In the genomic region with DNA sequence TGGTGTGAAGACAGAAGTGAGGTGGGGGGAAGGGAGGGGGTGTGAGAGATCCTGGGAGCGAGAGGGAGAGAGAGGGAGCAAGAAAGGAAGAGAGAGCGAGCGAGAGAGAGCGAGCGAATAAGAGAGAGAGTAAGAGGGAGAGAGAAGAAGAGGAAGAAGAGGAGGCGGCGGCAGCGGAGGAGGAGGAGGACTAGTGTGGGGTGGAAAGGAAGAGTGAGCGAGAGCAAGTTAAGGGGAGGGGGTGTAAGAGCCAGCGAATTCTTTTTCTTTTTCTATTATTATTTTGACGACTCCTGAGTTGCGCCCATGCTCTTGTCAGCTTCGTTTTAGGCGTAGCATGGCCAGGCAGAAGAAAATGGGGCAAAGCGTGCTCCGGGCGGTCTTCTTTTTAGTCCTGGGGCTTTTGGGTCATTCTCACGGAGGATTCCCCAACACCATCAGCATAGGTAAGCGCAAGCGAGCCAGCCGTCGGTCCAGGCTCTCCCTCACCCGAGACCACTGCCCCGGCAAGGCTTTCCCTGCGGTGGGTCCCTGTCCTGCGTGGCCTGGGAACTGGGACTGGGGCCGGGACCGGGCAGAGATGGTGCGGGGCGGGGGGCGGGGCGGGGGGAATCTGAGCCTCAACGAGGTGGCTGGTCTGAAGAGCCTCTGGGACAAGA, we compare ENCODE assay signal across 10 cellular contexts. TPM values are rescaled to one million over a fixed set of nuclear protein-coding genes. Genes with fewer than 3 reads are reported as not detected.
DNase-seq lines count a peak whose midpoint lies in the region; ATAC-seq and TF ChIP-seq lines count a peak whose summit lies in the region.
"Had no signal": no experiment of that assay in that cellular context is flagged by ENCODE, and none has a peak within 500 bp of the region (broad histone marks: within the 10 kb centered on the region; RNA-seq: fewer than 3 reads in every experiment).

A gene (plus strand): TSS at position 80 of the 659 bp plus-strand sequence. CDS start 258 bp downstream, at position 338.

- CTCF ChIA-PET in OCI-LY7 (lab: Charles Lee; ENCODE audit: unreplicated experiment), result no interaction called here

- no peaks in the 10 kb centered on the region for H3K9me2 ChIP-seq in OCI-LY7 (ENCODE audit: insufficient read depth, low read length)

- H3K27me3 ChIP-seq in MG63 (no peaks in the 10 kb centered on the region), esophagus (ENCODE audit: control insufficient read depth in 1 of 2, insufficient read depth in 2 of 2, low read length in 2 of 2) (no peaks in the 10 kb centered on the region)

- H3K27ac ChIP-seq in esophagus (ENCODE audit: low read depth in 2 of 2, low read length in 1 of 2) (no peak within 1 kb of the TSS), OCI-LY7 (ENCODE audit: low read depth, low read length, poor library complexity, severe bottlenecking) (no peak within 1 kb of the TSS)

- no peaks in the 10 kb centered on the region for H3K36me3 ChIP-seq in MG63
- no peaks in the 10 kb centered on the region for H3K36me3 ChIP-seq in esophagus (ENCODE audit: control insufficient read depth in 2 of 2, insufficient read depth in 2 of 2, low read length in 1 of 2)
- H3K36me3 ChIP-seq in OCI-LY7 (ENCODE audit: insufficient read depth, low read length), result no peaks in the 10 kb centered on the region

- no peak for ATAC-seq in GM18520 (IDR thresholded peaks at IDR 0.05; ENCODE audit: unreplicated experiment)

- DNase-seq in AG09319 (ENCODE audit: extremely low read depth, low read depth) (peak; percentile 56), MG63 (no peak), nephron progenitor cell (peak; percentile 20), GF-D8 (lab: John Stamatoyannopoulos, UW) (no peak), OCI-LY7 (ENCODE audit: low spot score) (no peak)
- no peak for DNase-seq in stimulated activated CD4-positive, alpha-beta T cell treated with anti-CD3 and anti-CD28 coated beads, Interleukin-1b, Interleukin-23, amount 100 ng/mL, for 48 hours
- DNase-seq: activated CD4-positive, alpha-beta T cell treated with anti-CD3 and anti-CD28 coated beads for 48 hours; IMR-90 had no signal

- H3K9me3 ChIP-seq in MG63 (no peaks in the 10 kb centered on the region), esophagus (ENCODE audit: control insufficient read depth in 2 of 2, insufficient read depth in 1 of 2, low read depth in 1 of 2, low read length in 1 of 2) (peaks cover 0 to 2% of the 10 kb centered on the region in 2 donors), OCI-LY7 (ENCODE audit: low read length) (no peaks in the 10 kb centered on the region)

- no peaks in the 10 kb centered on the region for H3K79me2 ChIP-seq in OCI-LY7 (ENCODE audit: insufficient read depth, low read depth, low read length)

- peak within 1 kb of the TSS; percentile 90 for H3K4me3 Mint-ChIP-seq in nephron progenitor cell

- H3K9me3 Mint-ChIP-seq in nephron progenitor cell, result peaks cover 75% of the 10 kb centered on the region

- TF ChIP-seq CTCF in AG09319 (IDR thresholded peaks at IDR 0.05; ENCODE audit: low read depth, low read length) (no peak), nephron progenitor cell (IDR thresholded peaks at IDR 0.05) (no peak), OCI-LY7 (conservative IDR thresholded peaks at IDR 0.05; ENCODE audit: low read length) (no peak)

- H3K4me3 ChIP-seq in MG63 (peak within 1 kb of the TSS; percentile 34), esophagus (ENCODE audit: low read depth in 1 of 2, low read length in 2 of 2) (peak within 1 kb of the TSS; percentile 20 to 31), OCI-LY7 (ENCODE audit: low read depth, low read length, poor library complexity, severe bottlenecking) (no peak within 1 kb of the TSS)

- BruUV-seq in OCI-LY7 (replicated peaks; lab: Mats Ljungman, UMichigan), result no TSS peak

- 3 to 29% methylated on average over 32 to 33 of the region's 33 CpGs for WGBS in esophagus, 2 donors

- H3K4me2 ChIP-seq in OCI-LY7 (ENCODE audit: low read length), result no peak within 1 kb of the TSS

- no peaks in the 10 kb centered on the region for H3K4me1 ChIP-seq in esophagus (ENCODE audit: control insufficient read depth in 2 of 2, insufficient read depth in 2 of 2, low read length in 1 of 2)
- no peaks in the 10 kb centered on the region for H3K4me1 ChIP-seq in OCI-LY7 (ENCODE audit: insufficient read depth, low read length, poor library complexity, severe bottlenecking)

- POLR2A ChIA-PET in OCI-LY7 (lab: Charles Lee), result no interaction called here

- no peaks in the 10 kb centered on the region for H3K27me3 Mint-ChIP-seq in nephron progenitor cell (ENCODE audit: low read depth, poor library complexity)

- H3K27ac Mint-ChIP-seq in nephron progenitor cell, result peak within 1 kb of the TSS; percentile 69

- no peak within 1 kb of the TSS for H2AFZ ChIP-seq in OCI-LY7 (ENCODE audit: low read length)

- intact Hi-C loops in OCI-LY7 (cut with micrococcal nuclease; ENCODE audit: unreplicated experiment), result no loop called here

- H3K36me3 Mint-ChIP-seq in nephron progenitor cell (ENCODE audit: low read depth), result peaks cover 13% of the 10 kb centered on the region

- H3K4me1 Mint-ChIP-seq in nephron progenitor cell, result peaks cover 49% of the 10 kb centered on the region

- H4K20me1 ChIP-seq in OCI-LY7 (ENCODE audit: insufficient read depth, low read length), result no peaks in the 10 kb centered on the region

RNA-seq across cellular contexts. Expression of the gene that starts here (rescaled TPM):
- total RNA-seq in MG63 (2014; rRNA removed; shearing (Covaris generic); ENCODE audit: low replicate concordance), result not detected in 2 replicates
- polyA plus RNA-seq in esophagus, result under 1 TPM in 1 of 2 donors, not detected in 1; 0.05 TPM
- not detected in 2 replicates for total RNA-seq in OCI-LY7 (2014; rRNA removed; shearing (Covaris generic))
- total RNA-seq in OCI-LY7 (2022), result not detected in 2 replicates
- total RNA-seq: IMR-90 had no signal
- polyA plus RNA-seq: IMR-90 had no signal

Comparison
In these comparisons a context has a peak if more than half of its experiments do, and no peak if none do; other contexts are left out.
1. DNase-seq: peak in AG09319 (single experiment) and nephron progenitor cell (single experiment); none in MG63 (single experiment), GF-D8 (single experiment), stimulated activated CD4-positive, alpha-beta T cell treated with anti-CD3 and anti-CD28 coated beads, Interleukin-1b, Interleukin-23, amount 100 ng/mL, for 48 hours (single experiment) and OCI-LY7 (single experiment).